Comparison of ENCODE assay signal across 19 cellular contexts in genomic region chr9:21081999-21082398, GRCh38. TPM values are rescaled to one million over a fixed set of nuclear protein-coding genes. Genes with fewer than 3 reads are reported as not detected.
DNase-seq lines count a peak whose midpoint lies in the region; ATAC-seq, FAIRE-seq and TF ChIP-seq lines count a peak whose summit lies in the region.
"Had no signal": no experiment of that assay in that cellular context is flagged by ENCODE, and none has a peak within 500 bp of the region (broad histone marks: within the 10 kb centered on the region; RNA-seq: fewer than 3 reads in every experiment).

No MANE protein-coding gene starts in this region.

- peaks cover 2% of the 10 kb centered on the region for H3K9me1 ChIP-seq in endothelial cell of umbilical vein (replicated peaks; ENCODE audit: control insufficient read depth, extremely low read depth, insufficient read depth, low read length)

- peak overlapping the region in 2 of 4 donors; percentile 38 to 42 for H3K4me3 Mint-ChIP-seq in CD4-positive, CD25-positive, alpha-beta regulatory T cell
- H3K4me3 Mint-ChIP-seq: activated B cell treated with CpG ODN at 0.5 μM for 24 hours, neural progenitor cell had no signal

- H3K27me3 Mint-ChIP-seq in CD4-positive, CD25-positive, alpha-beta regulatory T cell: peaks cover 5% of the 10 kb centered on the region
- H3K27me3 Mint-ChIP-seq: activated B cell treated with CpG ODN at 0.5 μM for 24 hours had no signal

- POLR2A ChIA-PET in endothelial cell of umbilical vein (lab: Charles Lee): no interaction called here

- no TSS peak for BruUV-seq in endothelial cell of umbilical vein (replicated peaks; lab: Mats Ljungman, UMichigan)

- H3K9me3 Mint-ChIP-seq in CD4-positive, CD25-positive, alpha-beta regulatory T cell: peaks cover 0 to 6% (median 3%) of the 10 kb centered on the region in 7 donors
- H3K9me3 Mint-ChIP-seq: neural progenitor cell had no signal

- H3K79me2 ChIP-seq in endothelial cell of umbilical vein (ENCODE audit: control insufficient read depth, insufficient read depth, low read length): no peaks in the 10 kb centered on the region

- TF ChIP-seq POLR2A in endothelial cell of umbilical vein (IDR thresholded peaks at IDR 0.05; ENCODE audit: low read depth, low read length): no peak

- H4K20me1 ChIP-seq in endothelial cell of umbilical vein (replicated peaks; ENCODE audit: control insufficient read depth, extremely low read depth, insufficient read depth, low read length): no peaks in the 10 kb centered on the region

- no peak overlapping the region for H3K9ac ChIP-seq in endothelial cell of umbilical vein (replicated peaks; ENCODE audit: extremely low read depth, insufficient read depth, low read length)
- H3K9ac ChIP-seq: neural progenitor cell had no signal

- no peaks in the 10 kb centered on the region for H3K27me3 ChIP-seq in CD4-positive, CD25-positive, alpha-beta regulatory T cell (ENCODE audit: control insufficient read depth, insufficient read depth, low read length)
- peaks cover 0 to 2% of the 10 kb centered on the region in 2 experiments for H3K27me3 ChIP-seq in endothelial cell of umbilical vein (ENCODE audit: control insufficient read depth in 2 of 2, insufficient read depth in 2 of 2, low read length in 2 of 2)
- H3K27me3 ChIP-seq: heart left ventricle, MG63, neural progenitor cell, suprapubic skin had no signal

- peaks cover 5% of the 10 kb centered on the region for H3K4me1 ChIP-seq in CD4-positive, CD25-positive, alpha-beta regulatory T cell (ENCODE audit: control insufficient read depth, insufficient read depth, low read length, poor library complexity, severe bottlenecking)
- H3K4me1 ChIP-seq in endothelial cell of umbilical vein (ENCODE audit: control insufficient read depth, extremely low read depth, insufficient read depth, low read length): peaks cover 13% of the 10 kb centered on the region

- H3K9me3 ChIP-seq in CD4-positive, CD25-positive, alpha-beta regulatory T cell (ENCODE audit: control insufficient read depth in 2 of 2, low read length in 2 of 2): no peaks in the 10 kb centered on the region
- H3K9me3 ChIP-seq in endothelial cell of umbilical vein (replicated peaks; ENCODE audit: control insufficient read depth, insufficient read depth, low read length): no peaks in the 10 kb centered on the region
- H3K9me3 ChIP-seq: suprapubic skin had no signal

- peak overlapping the region; percentile 14 for H3K4me2 ChIP-seq in endothelial cell of umbilical vein (ENCODE audit: insufficient read depth, low read length)
- H3K4me2 ChIP-seq: neural progenitor cell had no signal

- dilution Hi-C loops in endothelial cell of umbilical vein (cut with MboI; ENCODE audit: extremely low pct_ligation_motif_present, low sequenced_read_pairs): no loop called here

- H3K27ac Mint-ChIP-seq in CD4-positive, CD25-positive, alpha-beta regulatory T cell: peak overlapping the region in 2 of 3 donors; percentile 25 to 68
- H3K27ac Mint-ChIP-seq: activated B cell treated with CpG ODN at 0.5 μM for 24 hours, neural progenitor cell had no signal

- peaks cover 15 to 24% (median 19%) of the 10 kb centered on the region in 4 donors for H3K4me1 Mint-ChIP-seq in CD4-positive, CD25-positive, alpha-beta regulatory T cell
- H3K4me1 Mint-ChIP-seq: neural progenitor cell had no signal

- DNase-seq in CD4-positive, CD25-positive, alpha-beta regulatory T cell: peak in 1 of 3 donors; percentile 31
- DNase-seq in GF-D8 (lab: John Stamatoyannopoulos, UW) (peak; percentile 56), SIG-M5 treated with dmso at 0.1 percent for 504 hours (lab: John Stamatoyannopoulos, UW; ENCODE audit: unreplicated experiment) (peak; percentile 69), endothelial cell of umbilical vein (ENCODE audit: low read depth, low spot score) (no peak), DMS 273 (lab: John Stamatoyannopoulos, UW; ENCODE audit: unreplicated experiment) (no peak), NCI-H446 treated with DMSO at 0.1 percent for 48 hours (lab: John Stamatoyannopoulos, UW) (no peak), occipital lobe (lab: John Stamatoyannopoulos, UW) (no peak)
- DNase-seq: activated B cell treated with CpG ODN at 0.5 μM for 24 hours; heart left ventricle; mesenchymal stem cell; MG63; NCI-H2107; stimulated activated CD4-positive, alpha-beta T cell treated with anti-CD3 and anti-CD28 coated beads, Interleukin-15, amount 100 ng/mL, for 24 hours had no signal

- CTCF ChIA-PET in endothelial cell of umbilical vein (lab: Charles Lee): interaction anchor here (0.9 to 2.1 kb wide), 3 partner anchors 9 to 51 kb away, joined by 3 to 11 read pairs (median 4); no protein-coding TSS in a partner anchor

- no peak for TF ChIP-seq CTCF in endothelial cell of umbilical vein (IDR thresholded peaks at IDR 0.05; ENCODE audit: extremely low read depth in 1 of 2, insufficient read depth in 1 of 2, low read depth in 1 of 2, low read length in 2 of 2)

- ATAC-seq in CD4-positive, CD25-positive, alpha-beta regulatory T cell (ENCODE audit: low read depth in 2 of 2): no peak

- intact Hi-C loops in endothelial cell of umbilical vein (cut with micrococcal nuclease): no loop called here

- H3K36me3 Mint-ChIP-seq in CD4-positive, CD25-positive, alpha-beta regulatory T cell: no peaks in the 10 kb centered on the region
- H3K36me3 Mint-ChIP-seq: neural progenitor cell had no signal

- H3K4me3 ChIP-seq in CD4-positive, CD25-positive, alpha-beta regulatory T cell (ENCODE audit: low read depth, low read length): no peak overlapping the region
- no peak overlapping the region for H3K4me3 ChIP-seq in endothelial cell of umbilical vein (replicated peaks in 1 of 3; ENCODE audit: insufficient read depth in 1 of 3, low read depth in 1 of 3, low read length in 3 of 3)
- H3K4me3 ChIP-seq: MG63, neural progenitor cell, suprapubic skin had no signal

- H3K36me3 ChIP-seq in CD4-positive, CD25-positive, alpha-beta regulatory T cell (ENCODE audit: control insufficient read depth, insufficient read depth, low read length): no peaks in the 10 kb centered on the region
- H3K36me3 ChIP-seq in endothelial cell of umbilical vein (ENCODE audit: control insufficient read depth in 2 of 2, extremely low read depth in 1 of 2, insufficient read depth in 2 of 2, low read length in 2 of 2): no peaks in the 10 kb centered on the region
- H3K36me3 ChIP-seq: heart left ventricle, MG63, neural progenitor cell, suprapubic skin had no signal

- no peak overlapping the region for H3K27ac ChIP-seq in CD4-positive, CD25-positive, alpha-beta regulatory T cell (ENCODE audit: insufficient read depth, low read length, poor library complexity, severe bottlenecking)
- no peak overlapping the region for H3K27ac ChIP-seq in endothelial cell of umbilical vein (ENCODE audit: insufficient read depth, low read depth, low read length)
- H3K27ac ChIP-seq: C4-2B, neural progenitor cell, suprapubic skin had no signal

- FAIRE-seq in endothelial cell of umbilical vein (lab: Jason Lieb, UNC): no peak
- FAIRE-seq: keratinocyte had no signal

- H2AFZ ChIP-seq in endothelial cell of umbilical vein (ENCODE audit: low read depth, low read length): no peak overlapping the region
- H2AFZ ChIP-seq: neural progenitor cell had no signal

TF ChIP-seq in endothelial cell of umbilical vein, 7 proteins besides CTCF, POLR2A, EP300 and RAD21:
- TF ChIP-seq MAX (IDR thresholded peaks at IDR 0.05; ENCODE audit: insufficient read depth, insufficient read length) (no peak), JUN (IDR thresholded peaks at IDR 0.05; ENCODE audit: borderline replicate concordance, insufficient read depth, insufficient read length, low read depth) (no peak)
TF ChIP-seq in endothelial cell of umbilical vein: peak in this region for 0.

RNA-seq across cellular contexts. Expression of gene IFNB1, which starts 4.3 kb away (rescaled TPM):
- not detected for total RNA-seq in CD4-positive, CD25-positive, alpha-beta regulatory T cell
- not detected for polyA plus RNA-seq in CD4-positive, CD25-positive, alpha-beta regulatory T cell
- total RNA-seq in endothelial cell of umbilical vein: not detected in 2 replicates
- polyA plus RNA-seq in endothelial cell of umbilical vein: not detected in 2 replicates
- not detected in 2 replicates for polyA plus RNA-seq in endothelial cell of umbilical vein (2011; cell fraction: cytosol; rRNA removed)
- not detected in 2 replicates for polyA plus RNA-seq in endothelial cell of umbilical vein (2011; cell fraction: nucleus; rRNA removed)
- polyA plus RNA-seq in endothelial cell of umbilical vein (2012): not detected in 2 replicates
- polyA minus RNA-seq in endothelial cell of umbilical vein: not detected in 2 replicates
- polyA minus RNA-seq in endothelial cell of umbilical vein (2011; cell fraction: cytosol; rRNA and poly(A)+ RNA removed): not detected
- not detected in 2 replicates for polyA minus RNA-seq in endothelial cell of umbilical vein (2011; cell fraction: nucleus; rRNA and poly(A)+ RNA removed)
- not detected for total RNA-seq in occipital lobe
- total RNA-seq: activated B cell treated with CpG ODN at 0.5 μM for 24 hours, heart left ventricle, renal cortical epithelial cell, suprapubic skin had no signal
- polyA plus RNA-seq: esophagus, heart left ventricle had no signal

RNA-seq across cellular contexts. Expression of gene HACD4, which starts 50.6 kb away (rescaled TPM):
- 12.0 TPM for total RNA-seq in CD4-positive, CD25-positive, alpha-beta regulatory T cell
- 10 to 100 TPM in 1 of 4 donors, 1 to 10 TPM in 3; 8.2 to 11.9 (median 9.4) TPM for polyA plus RNA-seq in CD4-positive, CD25-positive, alpha-beta regulatory T cell
- 1.2 and 1.4 TPM in 2 replicates for total RNA-seq in endothelial cell of umbilical vein
- polyA plus RNA-seq in endothelial cell of umbilical vein: 1.2 and 1.3 TPM in 2 replicates
- polyA plus RNA-seq in endothelial cell of umbilical vein (2011; cell fraction: cytosol; rRNA removed): 1.1 TPM in 2 replicates
- polyA plus RNA-seq in endothelial cell of umbilical vein (2011; cell fraction: nucleus; rRNA removed): 1.0 and 1.2 TPM in 2 replicates
- 1.6 and 2.0 TPM in 2 replicates for polyA plus RNA-seq in endothelial cell of umbilical vein (2012)
- 2.3 and 2.6 TPM in 2 replicates for polyA minus RNA-seq in endothelial cell of umbilical vein
- not detected for polyA minus RNA-seq in endothelial cell of umbilical vein (2011; cell fraction: cytosol; rRNA and poly(A)+ RNA removed)
- polyA minus RNA-seq in endothelial cell of umbilical vein (2011; cell fraction: nucleus; rRNA and poly(A)+ RNA removed): 1.4 and 2.0 TPM in 2 replicates
- total RNA-seq in occipital lobe: 0.94 TPM

RNA-seq across cellular contexts. Expression of gene IFNW1, which starts 59.6 kb away (rescaled TPM):
- total RNA-seq in CD4-positive, CD25-positive, alpha-beta regulatory T cell: not detected
- polyA plus RNA-seq in CD4-positive, CD25-positive, alpha-beta regulatory T cell: not detected
- total RNA-seq in endothelial cell of umbilical vein (not detected in 2 replicates), occipital lobe (not detected)
- not detected in 2 replicates for polyA plus RNA-seq in endothelial cell of umbilical vein
- polyA plus RNA-seq in endothelial cell of umbilical vein (2011; cell fraction: cytosol; rRNA removed): not detected in 2 replicates
- polyA plus RNA-seq in endothelial cell of umbilical vein (2011; cell fraction: nucleus; rRNA removed): not detected in 2 replicates
- not detected in 2 replicates for polyA plus RNA-seq in endothelial cell of umbilical vein (2012)
- polyA minus RNA-seq in endothelial cell of umbilical vein: not detected in 2 replicates
- not detected for polyA minus RNA-seq in endothelial cell of umbilical vein (2011; cell fraction: cytosol; rRNA and poly(A)+ RNA removed)
- not detected in 2 replicates for polyA minus RNA-seq in endothelial cell of umbilical vein (2011; cell fraction: nucleus; rRNA and poly(A)+ RNA removed)
- total RNA-seq: activated B cell treated with CpG ODN at 0.5 μM for 24 hours, heart left ventricle, renal cortical epithelial cell, suprapubic skin had no signal
- polyA plus RNA-seq: esophagus, heart left ventricle, keratinocyte had no signal

Comparison
In these comparisons a context has a peak if more than half of its experiments do, and no peak if none do; other contexts are left out.
1. DNase-seq: peak in GF-D8 (single experiment) and SIG-M5 treated with dmso at 0.1 percent for 504 hours (single experiment); none in endothelial cell of umbilical vein (single experiment), DMS 273 (single experiment), NCI-H446 treated with DMSO at 0.1 percent for 48 hours (single experiment) and occipital lobe (single experiment).